Comparison of ENCODE assay signal across 1 cellular context in genomic region chr11:35650467-35650866, GRCh38.
TF ChIP-seq lines count a peak whose summit lies in the region.

No MANE protein-coding gene starts in this region.

TF ChIP-seq in IMR-90, 13 proteins besides CTCF, POLR2A, EP300 and RAD21 (continued from another document):
- TF ChIP-seq ELK1 (IDR thresholded peaks at IDR 0.05; ENCODE audit: borderline replicate concordance, low read depth, low read length) (no peak), MXI1 (IDR thresholded peaks at IDR 0.05; ENCODE audit: borderline replicate concordance, low read depth, low read length) (no peak)
TF ChIP-seq in IMR-90: peak in this region for 0.
